In the genomic region with DNA sequence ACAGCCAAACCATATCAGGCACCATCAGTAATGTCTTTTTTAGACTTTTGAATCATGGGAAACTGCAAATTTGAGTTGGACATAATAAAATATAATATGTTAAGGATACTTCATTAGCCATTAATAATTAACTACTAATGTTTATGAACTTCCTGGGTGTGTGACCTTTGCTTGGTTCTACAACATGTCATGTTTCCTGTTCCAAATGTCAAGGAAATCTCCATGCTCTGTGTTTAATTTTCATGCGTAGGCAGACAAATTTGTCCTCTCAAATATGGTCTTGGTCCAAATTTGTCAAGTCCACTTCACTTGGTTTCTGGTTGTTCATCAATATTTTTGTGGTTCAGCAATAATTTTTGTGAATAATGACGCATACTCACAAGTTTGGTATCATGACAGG, we compare ENCODE assay signal across 8 cellular contexts.
"Had no signal": no experiment of that assay in that cellular context is flagged by ENCODE, and none has a peak within 500 bp of the region (broad histone marks: within the 10 kb centered on the region; RNA-seq: fewer than 3 reads in every experiment).

No MANE protein-coding gene starts in this region.

- H3K4me3 ChIP-seq: GM12878 had no signal

- FAIRE-seq: G401.6, GM12878, GM12891, GM12892, GM18507, GM19239 had no signal

- DNase-seq: GDM1, GF-D8 had no signal

- ATAC-seq: GM12878 had no signal
